8 cellular contexts compared by ENCODE assay signal in genomic region chr12:30696486-30696885, GRCh38. TPM values are rescaled to one million over a fixed set of nuclear protein-coding genes. Genes with fewer than 3 reads are reported as not detected.
A peak's percentile ranks its signal among the peaks of the same experiment; 100 is the strongest.
DNase-seq lines count a peak whose midpoint lies in the region; ATAC-seq and TF ChIP-seq lines count a peak whose summit lies in the region.

No MANE protein-coding gene starts in this region.

- POLR2A ChIA-PET in CD4-positive, alpha-beta T cell (lab: Charles Lee), result interaction anchor here (1.5 to 3.9 kb wide), 2 partner anchors 10 to 57 kb away, joined by 5 to 47 read pairs; partner anchors contain the start of gene CAPRIN2

- no peak overlapping the region for H3K27ac ChIP-seq in CD4-positive, alpha-beta T cell (ENCODE audit: low read depth, low read length)
- no peak overlapping the region for H3K27ac ChIP-seq in KMS-11
- H3K27ac ChIP-seq in foreskin keratinocyte, result no peak overlapping the region

- H3K9me3 Mint-ChIP-seq in CD4-positive, alpha-beta T cell, result no peaks in the 10 kb centered on the region
- H3K9me3 Mint-ChIP-seq in dendritic cell treated with granulocyte-macrophage colony-stimulating factor and Interleukin-4, amounts not matched to agents 40 ng/mL and 50 ng/mL, for 4 days, result no peaks in the 10 kb centered on the region
- no peaks in the 10 kb centered on the region for H3K9me3 Mint-ChIP-seq in nephron progenitor cell

- H3K27ac Mint-ChIP-seq in CD4-positive, alpha-beta T cell, result peak overlapping the region; percentile 90
- H3K27ac Mint-ChIP-seq in dendritic cell treated with granulocyte-macrophage colony-stimulating factor and Interleukin-4, amounts not matched to agents 40 ng/mL and 50 ng/mL, for 4 days, result peak overlapping the region; percentile 90
- no peak overlapping the region for H3K27ac Mint-ChIP-seq in nephron progenitor cell

- no peak for DNase-seq in CD4-positive, alpha-beta T cell
- DNase-seq in nephron progenitor cell, result no peak
- DNase-seq in foreskin keratinocyte, result no peak
- no peak for DNase-seq in NCI-H1694 (lab: John Stamatoyannopoulos, UW)
- DNase-seq in BE2C, result no peak

- H3K36me3 ChIP-seq in KMS-11 (ENCODE audit: insufficient read depth) (no peaks in the 10 kb centered on the region), BE2C (no peaks in the 10 kb centered on the region)

- H3K9ac ChIP-seq in KMS-11, result no peak overlapping the region; the same call in 1 of the 2 replicates

- no peak for TF ChIP-seq CTCF in CD4-positive, alpha-beta T cell (IDR thresholded peaks at IDR 0.05)
- TF ChIP-seq CTCF in KMS-11 (conservative IDR thresholded peaks at IDR 0.05; ENCODE audit: low read depth, low read length) (no peak), nephron progenitor cell (IDR thresholded peaks at IDR 0.05) (no peak), foreskin keratinocyte (conservative IDR thresholded peaks at IDR 0.05) (no peak), BE2C (IDR thresholded peaks at IDR 0.05; ENCODE audit: low read depth, low read length) (no peak)

- H3K4me1 ChIP-seq in KMS-11 (ENCODE audit: low read depth, poor library complexity, severe bottlenecking) (peaks cover 34% of the 10 kb centered on the region), foreskin keratinocyte (peaks cover 15% of the 10 kb centered on the region), BE2C (no peaks in the 10 kb centered on the region; the same call in 1 of the 2 replicates)

- H3K4me1 Mint-ChIP-seq in CD4-positive, alpha-beta T cell (ENCODE audit: low read depth), result peaks cover 46% of the 10 kb centered on the region
- peaks cover 22% of the 10 kb centered on the region for H3K4me1 Mint-ChIP-seq in dendritic cell treated with granulocyte-macrophage colony-stimulating factor and Interleukin-4, amounts not matched to agents 40 ng/mL and 50 ng/mL, for 4 days (ENCODE audit: low read depth)
- peaks cover 30% of the 10 kb centered on the region for H3K4me1 Mint-ChIP-seq in nephron progenitor cell

- H3K4me2 ChIP-seq in KMS-11, result peak overlapping the region; percentile 87

- H2AFZ ChIP-seq in KMS-11 (ENCODE audit: low read depth), result peak overlapping the region; percentile 92

- CTCF ChIA-PET in CD4-positive, alpha-beta T cell (lab: Charles Lee), result interaction anchor here (1.2 kb wide), 1 partner anchor 10 kb away, joined by 5 read pairs; no protein-coding TSS in a partner anchor

- ATAC-seq in CD4-positive, alpha-beta T cell (ENCODE audit: poor library complexity), result no peak
- ATAC-seq in foreskin keratinocyte (no peak), GM21717 (IDR thresholded peaks at IDR 0.05; ENCODE audit: unreplicated experiment) (no peak)

- H3K27me3 ChIP-seq in CD4-positive, alpha-beta T cell (ENCODE audit: control insufficient read depth, insufficient read depth, low read length), result no peaks in the 10 kb centered on the region
- H3K27me3 ChIP-seq in KMS-11 (ENCODE audit: insufficient read depth, low read depth) (no peaks in the 10 kb centered on the region), foreskin keratinocyte (no peaks in the 10 kb centered on the region), BE2C (no peaks in the 10 kb centered on the region)

- H3K4me3 ChIP-seq in KMS-11 (IDR thresholded peaks at IDR 0.05; ENCODE audit: insufficient read depth, low read depth, low read length) (no peak overlapping the region), BE2C (ENCODE audit: low read depth, low read length) (no peak overlapping the region)

- no peaks in the 10 kb centered on the region for H3K9me3 ChIP-seq in CD4-positive, alpha-beta T cell (ENCODE audit: control insufficient read depth, low read length)
- H3K9me3 ChIP-seq in BE2C, result no peaks in the 10 kb centered on the region

- peaks cover 8% of the 10 kb centered on the region for H3K36me3 Mint-ChIP-seq in CD4-positive, alpha-beta T cell (ENCODE audit: low read depth)
- peaks cover 19% of the 10 kb centered on the region for H3K36me3 Mint-ChIP-seq in dendritic cell treated with granulocyte-macrophage colony-stimulating factor and Interleukin-4, amounts not matched to agents 40 ng/mL and 50 ng/mL, for 4 days (ENCODE audit: low read depth)
- H3K36me3 Mint-ChIP-seq in nephron progenitor cell (ENCODE audit: low read depth), result peaks cover 5% of the 10 kb centered on the region

- H4K20me1 ChIP-seq in KMS-11 (ENCODE audit: insufficient read depth), result no peaks in the 10 kb centered on the region

- H3K27me3 Mint-ChIP-seq in CD4-positive, alpha-beta T cell, result no peaks in the 10 kb centered on the region
- H3K27me3 Mint-ChIP-seq in dendritic cell treated with granulocyte-macrophage colony-stimulating factor and Interleukin-4, amounts not matched to agents 40 ng/mL and 50 ng/mL, for 4 days, result peaks cover 6% of the 10 kb centered on the region
- H3K27me3 Mint-ChIP-seq in nephron progenitor cell (ENCODE audit: low read depth, poor library complexity), result peaks cover 2% of the 10 kb centered on the region

- peaks cover 36% of the 10 kb centered on the region for H3K79me2 ChIP-seq in KMS-11 (ENCODE audit: insufficient read depth, low read depth)

- intact Hi-C loops in CD4-positive, alpha-beta T cell (cut with DNase I, micrococcal nuclease), result loop anchor here (1.0 to 10.0 kb wide), 7 partner anchors 56 to 1981 kb away; partner anchors contain the start of genes CAPRIN2 (in 2 of the 2), DNM1L (in 1 of the 2), ETFBKMT (in 1 of the 2) and SINHCAF (in 1 of the 2)
- intact Hi-C loops in dendritic cell treated with granulocyte-macrophage colony-stimulating factor and Interleukin-4, amounts not matched to agents 40 ng/mL and 50 ng/mL, for 4 days (cut with micrococcal nuclease), result loop anchor here (5.0 kb wide), 1 partner anchor 1314 kb away; the partner anchor contains the start of gene ERGIC2

- peak overlapping the region; percentile 100 for H3K4me3 Mint-ChIP-seq in CD4-positive, alpha-beta T cell
- H3K4me3 Mint-ChIP-seq in dendritic cell treated with granulocyte-macrophage colony-stimulating factor and Interleukin-4, amounts not matched to agents 40 ng/mL and 50 ng/mL, for 4 days, result peak overlapping the region; percentile 91
- H3K4me3 Mint-ChIP-seq in nephron progenitor cell, result peak overlapping the region; percentile 96

RNA-seq across cellular contexts. Expression of gene IPO8, which starts 0.8 kb away (rescaled TPM):
- total RNA-seq in CD4-positive, alpha-beta T cell, result 10 to 100 TPM; 17.2 to 17.5 TPM
- 34.0 and 37.8 TPM in 2 replicates for total RNA-seq in foreskin keratinocyte
- polyA plus RNA-seq in foreskin keratinocyte, result 8.4 and 9.1 TPM in 2 replicates
- 20.0 TPM for polyA plus RNA-seq in BE2C (2012; ENCODE audit: insufficient read depth, insufficient read length, low read depth)

RNA-seq across cellular contexts. Expression of gene CAPRIN2, which starts 58.3 kb away (rescaled TPM):
- total RNA-seq in CD4-positive, alpha-beta T cell, result 10 to 100 TPM; 21.2 to 24.6 TPM
- 18.9 and 20.4 TPM in 2 replicates for total RNA-seq in foreskin keratinocyte
- polyA plus RNA-seq in foreskin keratinocyte, result 6.7 and 7.7 TPM in 2 replicates
- polyA plus RNA-seq in BE2C (2012; ENCODE audit: insufficient read depth, insufficient read length, low read depth), result 8.9 TPM
